Comparison of ENCODE assay signal across 19 cellular contexts in genomic region chr20:44398303-44398702, GRCh38. TPM values are rescaled to one million over a fixed set of nuclear protein-coding genes. Genes with fewer than 3 reads are reported as not detected.
DNase-seq lines count a peak whose midpoint lies in the region; ATAC-seq and TF ChIP-seq lines count a peak whose summit lies in the region.
"Had no signal": no experiment of that assay in that cellular context is flagged by ENCODE, and none has a peak within 500 bp of the region (broad histone marks: within the 10 kb centered on the region; RNA-seq: fewer than 3 reads in every experiment).

No MANE protein-coding gene starts in this region.

- no peak overlapping the region for H3K27ac Mint-ChIP-seq in glutamatergic neuron (ENCODE audit: unreplicated experiment)
- H3K27ac Mint-ChIP-seq: activated CD4-positive, alpha-beta T cell treated with anti-CD3 and anti-CD28 coated beads for 36 hours; progenitor cell of endocrine pancreas had no signal

- no peaks in the 10 kb centered on the region for H3K27me3 Mint-ChIP-seq in glutamatergic neuron (ENCODE audit: unreplicated experiment)
- H3K27me3 Mint-ChIP-seq: progenitor cell of endocrine pancreas had no signal

- H3K36me3 ChIP-seq in mucosa of descending colon (ENCODE audit: low read depth), result no peaks in the 10 kb centered on the region
- H3K36me3 ChIP-seq: adrenal gland, tibial artery had no signal

- ATAC-seq in mucosa of descending colon, result peak; percentile 51
- ATAC-seq: activated CD4-positive, alpha-beta T cell treated with anti-CD3 and anti-CD28 coated beads for 36 hours; activated T-cell treated with anti-CD3 and anti-CD28 coated beads, Interleukin-2, amount 50 U/mL, for 4 hours; GM12878 had no signal

- DNase-seq in ELR (ENCODE audit: low read depth) (peak; percentile 83), NCI-H146 (lab: John Stamatoyannopoulos, UW) (peak; percentile 65), cardiac fibroblast (ENCODE audit: low read depth in 2 of 2) (peak; percentile 78 to 91), mucosa of descending colon (no peak), NCI-H1436 (lab: John Stamatoyannopoulos, UW) (no peak), glutamatergic neuron (no peak), cerebellum (ENCODE audit: low spot score) (no peak), NCI-H187 (lab: John Stamatoyannopoulos, UW) (no peak)
- DNase-seq: activated CD4-positive, alpha-beta T cell treated with anti-CD3 and anti-CD28 coated beads for 36 hours; activated T-cell treated with anti-CD3 and anti-CD28 coated beads, Interleukin-2, amount 50 U/mL, for 4 hours; dermis blood vessel endothelial cell; kidney; NCI-H524 treated with DMSO at 0.1 percent for 48 hours; RPMI8226; tibial artery had no signal

- H3K4me1 ChIP-seq in mucosa of descending colon (ENCODE audit: low read depth), result peaks cover 19% of the 10 kb centered on the region
- H3K4me1 ChIP-seq: adrenal gland, tibial artery had no signal

- H3K4me3 ChIP-seq in cardiac fibroblast (replicated peaks in 1 of 2; ENCODE audit: low read depth in 2 of 2, low read length in 2 of 2) (no peak overlapping the region), mucosa of descending colon (no peak overlapping the region)
- H3K4me3 ChIP-seq: adrenal gland, GM12878, tibial artery had no signal

- intact Hi-C loops in mucosa of descending colon (cut with DNase I, micrococcal nuclease), result loop anchor here in 1 of 2 donors (10.0 kb wide), 1 partner anchor 206 kb away; no protein-coding TSS in a partner anchor

- H3K4me1 Mint-ChIP-seq in glutamatergic neuron (ENCODE audit: low read depth, unreplicated experiment), result no peaks in the 10 kb centered on the region
- H3K4me1 Mint-ChIP-seq: activated CD4-positive, alpha-beta T cell treated with anti-CD3 and anti-CD28 coated beads for 36 hours had no signal

- no peak overlapping the region for H3K4me3 Mint-ChIP-seq in glutamatergic neuron (ENCODE audit: unreplicated experiment)
- H3K4me3 Mint-ChIP-seq: activated CD4-positive, alpha-beta T cell treated with anti-CD3 and anti-CD28 coated beads for 36 hours; activated T-cell treated with anti-CD3 and anti-CD28 coated beads, Interleukin-2, amount 50 U/mL, for 4 hours had no signal

- TF ChIP-seq CTCF in cardiac fibroblast (IDR thresholded peaks at IDR 0.05; ENCODE audit: low read depth, low read length), result no peak
- no peak for TF ChIP-seq CTCF in mucosa of descending colon (IDR thresholded peaks at IDR 0.05)
- no peak for TF ChIP-seq CTCF in glutamatergic neuron (IDR thresholded peaks at IDR 0.05; ENCODE audit: partially characterized antibody, unreplicated experiment)

- no peaks in the 10 kb centered on the region for H3K9me3 ChIP-seq in mucosa of descending colon
- H3K9me3 ChIP-seq: adrenal gland, tibial artery had no signal

- peaks cover 2% of the 10 kb centered on the region for H3K9me3 Mint-ChIP-seq in glutamatergic neuron (ENCODE audit: unreplicated experiment)
- H3K9me3 Mint-ChIP-seq: activated T-cell treated with anti-CD3 and anti-CD28 coated beads, Interleukin-2, amount 50 U/mL, for 4 hours had no signal

- H3K36me3 Mint-ChIP-seq in glutamatergic neuron (ENCODE audit: unreplicated experiment), result no peaks in the 10 kb centered on the region

RNA-seq across cellular contexts. Expression of gene HNF4A, which starts 42.8 kb away (rescaled TPM):
- 100 to 1,000 TPM; 125 to 332 (median 237) TPM for total RNA-seq in mucosa of descending colon
- not detected for total RNA-seq in glutamatergic neuron (ENCODE audit: unreplicated experiment)
- total RNA-seq in cerebellum, result 0.09 TPM
- total RNA-seq: activated CD4-positive, alpha-beta T cell treated with anti-CD3 and anti-CD28 coated beads for 36 hours; dermis blood vessel endothelial cell; T-helper 1 cell treated with Interleukin-12 subunit alpha and Interleukin-12 subunit beta and Interleukin-4 antibody, amounts not matched to agents 30 ng/mL and 1 ng/mL, for 36 hours had no signal

Comparison
In these comparisons a context has a peak if more than half of its experiments do, and no peak if none do; other contexts are left out.
1. DNase-seq: peak in ELR (single experiment), NCI-H146 (single experiment) and cardiac fibroblast (2 of 2); none in mucosa of descending colon (0 of 3), NCI-H1436 (single experiment), glutamatergic neuron (single experiment), cerebellum (single experiment) and NCI-H187 (0 of 2).
2. RNA of gene HNF4A, which starts 42.8 kb away (total RNA-seq): 125 to 332 TPM in mucosa of descending colon; 0.09 TPM in cerebellum (single experiment) and not detected in glutamatergic neuron (single experiment); every median in the first group is over 100 times any median in the second.